1 cellular context compared by ENCODE assay signal in the genomic region with DNA sequence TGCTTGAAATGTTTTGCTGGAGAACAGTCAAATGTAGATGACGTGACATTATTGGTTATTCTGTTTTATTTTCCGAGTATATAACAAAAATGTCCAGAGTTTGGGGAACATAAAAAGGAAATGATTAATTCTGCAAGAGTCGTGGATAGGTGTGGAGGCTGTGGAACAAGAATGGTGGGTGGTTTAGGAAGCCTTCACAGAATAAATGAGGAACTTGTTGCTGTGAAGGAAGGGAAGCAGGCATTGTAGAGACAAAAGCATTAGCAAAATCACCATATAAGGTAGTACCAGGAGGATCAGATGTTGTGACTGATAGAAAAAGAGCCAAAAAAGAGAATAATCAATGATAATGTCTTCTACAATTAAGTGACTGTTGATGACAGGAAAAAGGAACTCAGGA.
TF ChIP-seq lines count a peak whose summit lies in the region.

No MANE protein-coding gene starts in this region.

TF ChIP-seq in GM23338, 12 proteins besides CTCF, POLR2A, EP300 and RAD21 (continued from another document):
- TF ChIP-seq, protein P1, sequence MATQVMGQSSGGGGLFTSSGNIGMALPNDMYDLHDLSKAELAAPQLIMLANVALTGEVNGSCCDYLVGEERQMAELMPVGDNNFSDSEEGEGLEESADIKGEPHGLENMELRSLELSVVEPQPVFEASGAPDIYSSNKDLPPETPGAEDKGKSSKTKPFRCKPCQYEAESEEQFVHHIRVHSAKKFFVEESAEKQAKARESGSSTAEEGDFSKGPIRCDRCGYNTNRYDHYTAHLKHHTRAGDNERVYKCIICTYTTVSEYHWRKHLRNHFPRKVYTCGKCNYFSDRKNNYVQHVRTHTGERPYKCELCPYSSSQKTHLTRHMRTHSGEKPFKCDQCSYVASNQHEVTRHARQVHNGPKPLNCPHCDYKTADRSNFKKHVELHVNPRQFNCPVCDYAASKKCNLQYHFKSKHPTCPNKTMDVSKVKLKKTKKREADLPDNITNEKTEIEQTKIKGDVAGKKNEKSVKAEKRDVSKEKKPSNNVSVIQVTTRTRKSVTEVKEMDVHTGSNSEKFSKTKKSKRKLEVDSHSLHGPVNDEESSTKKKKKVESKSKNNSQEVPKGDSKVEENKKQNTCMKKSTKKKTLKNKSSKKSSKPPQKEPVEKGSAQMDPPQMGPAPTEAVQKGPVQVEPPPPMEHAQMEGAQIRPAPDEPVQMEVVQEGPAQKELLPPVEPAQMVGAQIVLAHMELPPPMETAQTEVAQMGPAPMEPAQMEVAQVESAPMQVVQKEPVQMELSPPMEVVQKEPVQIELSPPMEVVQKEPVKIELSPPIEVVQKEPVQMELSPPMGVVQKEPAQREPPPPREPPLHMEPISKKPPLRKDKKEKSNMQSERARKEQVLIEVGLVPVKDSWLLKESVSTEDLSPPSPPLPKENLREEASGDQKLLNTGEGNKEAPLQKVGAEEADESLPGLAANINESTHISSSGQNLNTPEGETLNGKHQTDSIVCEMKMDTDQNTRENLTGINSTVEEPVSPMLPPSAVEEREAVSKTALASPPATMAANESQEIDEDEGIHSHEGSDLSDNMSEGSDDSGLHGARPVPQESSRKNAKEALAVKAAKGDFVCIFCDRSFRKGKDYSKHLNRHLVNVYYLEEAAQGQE (IDR thresholded peaks at IDR 0.05; ENCODE audit: unreplicated experiment), result no peak
- TF ChIP-seq ZNF114 (CRISPR knock-in tag; IDR thresholded peaks at IDR 0.05) (no peak), EZH2 (IDR thresholded peaks at IDR 0.05; ENCODE audit: low read depth, unreplicated experiment) (no peak), ETS1 (IDR thresholded peaks at IDR 0.05) (no peak), STAT1 (IDR thresholded peaks at IDR 0.05; ENCODE audit: unreplicated experiment) (no peak)
